8 cellular contexts compared by ENCODE assay signal in genomic region chr2:161139098-161139987, GRCh38. TPM values are rescaled to one million over a fixed set of nuclear protein-coding genes. Genes with fewer than 3 reads are reported as not detected.
DNase-seq lines count a peak whose midpoint lies in the region; ATAC-seq and TF ChIP-seq lines count a peak whose summit lies in the region.

No MANE protein-coding gene starts in this region.

- H3K36me3 Mint-ChIP-seq in activated CD4-positive, alpha-beta T cell treated with anti-CD3 and anti-CD28 coated beads, Interleukin-2, amount 10 ng/mL, durations not matched to agents 7 days and 5 days (ENCODE audit: low read depth), result peaks cover 33% of the 10 kb centered on the region
- H3K36me3 Mint-ChIP-seq in central memory CD8-positive, alpha-beta T cell (ENCODE audit: insufficient read depth), result peaks cover 10% of the 10 kb centered on the region
- no peaks in the 10 kb centered on the region for H3K36me3 Mint-ChIP-seq in osteocyte (ENCODE audit: unreplicated experiment)

- POLR2A ChIA-PET in activated CD4-positive, alpha-beta T cell treated with anti-CD3 and anti-CD28 coated beads, Interleukin-2, amount 10 ng/mL, durations not matched to agents 7 days and 5 days (lab: Charles Lee), result interaction anchor here (0.6 kb wide), 1 partner anchor 919 kb away, joined by 10 read pairs; no protein-coding TSS in a partner anchor

- peak overlapping the region; percentile 82 for H3K27ac Mint-ChIP-seq in activated CD4-positive, alpha-beta T cell treated with anti-CD3 and anti-CD28 coated beads, Interleukin-2, amount 10 ng/mL, durations not matched to agents 7 days and 5 days
- H3K27ac Mint-ChIP-seq in central memory CD8-positive, alpha-beta T cell (ENCODE audit: low read depth), result peak overlapping the region; percentile 97
- peak overlapping the region; percentile 74 for H3K27ac Mint-ChIP-seq in osteocyte (ENCODE audit: unreplicated experiment)

- CTCF ChIA-PET in activated CD4-positive, alpha-beta T cell treated with anti-CD3 and anti-CD28 coated beads, Interleukin-2, amount 10 ng/mL, durations not matched to agents 7 days and 5 days (lab: Charles Lee), result interaction anchor here (0.7 to 1.2 kb wide), 6 partner anchors 10 to 71 kb away, joined by 3 to 6 read pairs (median 4); no protein-coding TSS in a partner anchor

- peaks cover 26% of the 10 kb centered on the region for H3K9me3 Mint-ChIP-seq in activated CD4-positive, alpha-beta T cell treated with anti-CD3 and anti-CD28 coated beads, Interleukin-2, amount 10 ng/mL, durations not matched to agents 7 days and 5 days
- no peaks in the 10 kb centered on the region for H3K9me3 Mint-ChIP-seq in central memory CD8-positive, alpha-beta T cell
- no peaks in the 10 kb centered on the region for H3K9me3 Mint-ChIP-seq in osteocyte (ENCODE audit: unreplicated experiment)

- H3K4me3 Mint-ChIP-seq in activated CD4-positive, alpha-beta T cell treated with anti-CD3 and anti-CD28 coated beads, Interleukin-2, amount 10 ng/mL, durations not matched to agents 7 days and 5 days, result peak overlapping the region; percentile 83
- H3K4me3 Mint-ChIP-seq in central memory CD8-positive, alpha-beta T cell, result peak overlapping the region; percentile 91
- peak overlapping the region; percentile 53 for H3K4me3 Mint-ChIP-seq in osteocyte (ENCODE audit: unreplicated experiment)

- no peak for DNase-seq in activated CD4-positive, alpha-beta T cell treated with anti-CD3 and anti-CD28 coated beads, Interleukin-2, amount 10 ng/mL, durations not matched to agents 7 days and 5 days
- DNase-seq in activated CD4-positive, alpha-beta T cell treated with anti-CD3 and anti-CD28 coated beads, Interleukin-2, amount 50 U/mL, for 1 hour, result no peak
- DNase-seq in central memory CD8-positive, alpha-beta T cell (ENCODE audit: low spot score in 2 of 2), result no peak
- no peak for DNase-seq in osteocyte (ENCODE audit: extremely low spot score, unreplicated experiment)
- no peak for DNase-seq in SW 1271 (lab: John Stamatoyannopoulos, UW)
- no peak for DNase-seq in HuH-7 (ENCODE audit: low spot score)
- DNase-seq in DMS 273 (lab: John Stamatoyannopoulos, UW; ENCODE audit: unreplicated experiment), result no peak

- TF ChIP-seq CTCF in osteocyte (IDR thresholded peaks at IDR 0.05), result no peak

- ATAC-seq in HG03469 (IDR thresholded peaks at IDR 0.05; ENCODE audit: unreplicated experiment), result peak; percentile 24
- peak; percentile 55 for ATAC-seq in central memory CD8-positive, alpha-beta T cell (replicated peaks; ENCODE audit: extremely low read depth, poor library complexity, severe bottlenecking)

- H3K27me3 Mint-ChIP-seq in activated CD4-positive, alpha-beta T cell treated with anti-CD3 and anti-CD28 coated beads, Interleukin-2, amount 10 ng/mL, durations not matched to agents 7 days and 5 days, result no peaks in the 10 kb centered on the region
- no peaks in the 10 kb centered on the region for H3K27me3 Mint-ChIP-seq in central memory CD8-positive, alpha-beta T cell
- H3K27me3 Mint-ChIP-seq in osteocyte (ENCODE audit: unreplicated experiment), result no peaks in the 10 kb centered on the region

- H3K4me1 Mint-ChIP-seq in activated CD4-positive, alpha-beta T cell treated with anti-CD3 and anti-CD28 coated beads, Interleukin-2, amount 10 ng/mL, durations not matched to agents 7 days and 5 days, result peaks cover 82% of the 10 kb centered on the region
- peaks cover 77% of the 10 kb centered on the region for H3K4me1 Mint-ChIP-seq in central memory CD8-positive, alpha-beta T cell
- H3K4me1 Mint-ChIP-seq in osteocyte (ENCODE audit: unreplicated experiment), result peaks cover 62% of the 10 kb centered on the region

RNA-seq across cellular contexts. Expression of gene TANK, which starts 20.9 kb away (rescaled TPM):
- 10 to 100 TPM; 71.5 to 74.1 TPM for total RNA-seq in activated CD4-positive, alpha-beta T cell treated with anti-CD3 and anti-CD28 coated beads, Interleukin-2, amount 10 ng/mL, durations not matched to agents 7 days and 5 days
- total RNA-seq in osteocyte, result 66.4 and 73.8 TPM in 2 replicates
